In the genomic region with DNA sequence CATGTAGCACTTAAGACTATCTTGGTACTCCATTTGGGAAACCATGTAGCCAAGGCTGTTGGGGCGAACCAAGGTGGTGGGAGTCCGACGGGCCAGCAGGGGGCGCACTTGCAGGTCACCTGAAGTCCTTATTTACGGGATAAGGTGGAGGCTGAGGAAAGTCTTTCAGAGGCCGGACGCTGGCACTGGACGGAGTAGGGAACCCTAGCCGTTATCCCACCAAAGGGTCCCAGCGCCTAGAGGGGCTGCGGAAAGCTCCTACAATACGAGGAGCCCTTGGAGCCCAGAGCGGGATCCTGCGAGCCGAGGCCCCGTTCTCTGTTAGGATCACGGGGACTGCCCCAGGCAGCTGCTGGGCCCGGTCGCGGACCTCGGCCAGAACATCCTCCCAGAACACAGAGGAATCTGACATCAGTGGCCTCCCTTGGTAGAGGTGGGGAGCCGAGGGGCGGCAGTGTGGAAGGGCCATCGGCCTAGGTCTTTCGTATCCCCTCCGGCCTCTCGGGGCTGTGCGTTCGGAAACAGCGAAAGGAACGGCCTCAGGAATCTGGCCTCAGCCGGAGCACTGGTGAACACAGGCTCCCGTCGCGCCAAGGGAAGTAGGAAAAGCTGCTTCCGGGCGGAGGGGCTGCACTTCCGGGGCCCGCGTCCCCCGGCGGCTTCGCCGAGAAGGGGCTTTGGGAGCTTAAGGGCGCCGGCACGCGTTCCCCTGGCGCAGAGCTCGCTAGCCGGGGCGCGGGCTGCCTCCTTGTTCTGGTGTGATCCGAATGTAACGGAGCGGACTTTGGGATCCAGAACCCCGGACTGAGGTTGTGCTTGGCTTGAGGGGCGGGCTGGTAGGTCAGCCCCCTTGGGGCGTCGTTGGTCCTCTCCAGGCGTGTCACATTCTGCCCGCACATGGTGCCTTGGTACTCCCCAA, we compare ENCODE assay signal across 1 cellular context.
TF ChIP-seq lines count a peak whose summit lies in the region.

No MANE protein-coding gene starts in this region.

TF ChIP-seq in GM23338, 12 proteins besides CTCF, POLR2A, EP300 and RAD21 (continued from another document):
- TF ChIP-seq, protein P1, sequence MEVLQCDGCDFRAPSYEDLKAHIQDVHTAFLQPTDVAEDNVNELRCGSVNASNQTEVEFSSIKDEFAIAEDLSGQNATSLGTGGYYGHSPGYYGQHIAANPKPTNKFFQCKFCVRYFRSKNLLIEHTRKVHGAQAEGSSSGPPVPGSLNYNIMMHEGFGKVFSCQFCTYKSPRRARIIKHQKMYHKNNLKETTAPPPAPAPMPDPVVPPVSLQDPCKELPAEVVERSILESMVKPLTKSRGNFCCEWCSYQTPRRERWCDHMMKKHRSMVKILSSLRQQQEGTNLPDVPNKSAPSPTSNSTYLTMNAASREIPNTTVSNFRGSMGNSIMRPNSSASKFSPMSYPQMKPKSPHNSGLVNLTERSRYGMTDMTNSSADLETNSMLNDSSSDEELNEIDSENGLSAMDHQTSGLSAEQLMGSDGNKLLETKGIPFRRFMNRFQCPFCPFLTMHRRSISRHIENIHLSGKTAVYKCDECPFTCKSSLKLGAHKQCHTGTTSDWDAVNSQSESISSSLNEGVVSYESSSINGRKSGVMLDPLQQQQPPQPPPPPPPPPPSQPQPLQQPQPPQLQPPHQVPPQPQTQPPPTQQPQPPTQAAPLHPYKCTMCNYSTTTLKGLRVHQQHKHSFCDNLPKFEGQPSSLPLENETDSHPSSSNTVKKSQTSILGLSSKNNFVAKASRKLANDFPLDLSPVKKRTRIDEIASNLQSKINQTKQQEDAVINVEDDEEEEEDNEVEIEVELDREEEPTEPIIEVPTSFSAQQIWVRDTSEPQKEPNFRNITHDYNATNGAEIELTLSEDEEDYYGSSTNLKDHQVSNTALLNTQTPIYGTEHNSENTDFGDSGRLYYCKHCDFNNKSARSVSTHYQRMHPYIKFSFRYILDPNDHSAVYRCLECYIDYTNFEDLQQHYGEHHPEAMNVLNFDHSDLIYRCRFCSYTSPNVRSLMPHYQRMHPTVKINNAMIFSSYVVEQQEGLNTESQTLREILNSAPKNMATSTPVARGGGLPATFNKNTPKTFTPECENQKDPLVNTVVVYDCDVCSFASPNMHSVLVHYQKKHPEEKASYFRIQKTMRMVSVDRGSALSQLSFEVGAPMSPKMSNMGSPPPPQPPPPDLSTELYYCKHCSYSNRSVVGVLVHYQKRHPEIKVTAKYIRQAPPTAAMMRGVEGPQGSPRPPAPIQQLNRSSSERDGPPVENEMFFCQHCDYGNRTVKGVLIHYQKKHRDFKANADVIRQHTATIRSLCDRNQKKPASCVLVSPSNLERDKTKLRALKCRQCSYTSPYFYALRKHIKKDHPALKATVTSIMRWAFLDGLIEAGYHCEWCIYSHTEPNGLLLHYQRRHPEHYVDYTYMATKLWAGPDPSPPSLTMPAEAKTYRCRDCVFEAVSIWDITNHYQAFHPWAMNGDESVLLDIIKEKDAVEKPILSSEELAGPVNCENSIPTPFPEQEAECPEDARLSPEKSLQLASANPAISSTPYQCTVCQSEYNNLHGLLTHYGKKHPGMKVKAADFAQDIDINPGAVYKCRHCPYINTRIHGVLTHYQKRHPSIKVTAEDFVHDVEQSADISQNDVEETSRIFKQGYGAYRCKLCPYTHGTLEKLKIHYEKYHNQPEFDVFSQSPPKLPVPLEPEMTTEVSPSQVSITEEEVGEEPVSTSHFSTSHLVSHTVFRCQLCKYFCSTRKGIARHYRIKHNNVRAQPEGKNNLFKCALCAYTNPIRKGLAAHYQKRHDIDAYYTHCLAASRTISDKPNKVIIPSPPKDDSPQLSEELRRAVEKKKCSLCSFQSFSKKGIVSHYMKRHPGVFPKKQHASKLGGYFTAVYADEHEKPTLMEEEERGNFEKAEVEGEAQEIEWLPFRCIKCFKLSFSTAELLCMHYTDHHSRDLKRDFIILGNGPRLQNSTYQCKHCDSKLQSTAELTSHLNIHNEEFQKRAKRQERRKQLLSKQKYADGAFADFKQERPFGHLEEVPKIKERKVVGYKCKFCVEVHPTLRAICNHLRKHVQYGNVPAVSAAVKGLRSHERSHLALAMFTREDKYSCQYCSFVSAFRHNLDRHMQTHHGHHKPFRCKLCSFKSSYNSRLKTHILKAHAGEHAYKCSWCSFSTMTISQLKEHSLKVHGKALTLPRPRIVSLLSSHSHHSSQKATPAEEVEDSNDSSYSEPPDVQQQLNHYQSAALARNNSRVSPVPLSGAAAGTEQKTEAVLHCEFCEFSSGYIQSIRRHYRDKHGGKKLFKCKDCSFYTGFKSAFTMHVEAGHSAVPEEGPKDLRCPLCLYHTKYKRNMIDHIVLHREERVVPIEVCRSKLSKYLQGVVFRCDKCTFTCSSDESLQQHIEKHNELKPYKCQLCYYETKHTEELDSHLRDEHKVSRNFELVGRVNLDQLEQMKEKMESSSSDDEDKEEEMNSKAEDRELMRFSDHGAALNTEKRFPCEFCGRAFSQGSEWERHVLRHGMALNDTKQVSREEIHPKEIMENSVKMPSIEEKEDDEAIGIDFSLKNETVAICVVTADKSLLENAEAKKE (CRISPR knock-in tag; IDR thresholded peaks at IDR 0.05), result no peak
- TF ChIP-seq STAT1 (IDR thresholded peaks at IDR 0.05; ENCODE audit: unreplicated experiment), result no peak
- TF ChIP-seq, protein P2, sequence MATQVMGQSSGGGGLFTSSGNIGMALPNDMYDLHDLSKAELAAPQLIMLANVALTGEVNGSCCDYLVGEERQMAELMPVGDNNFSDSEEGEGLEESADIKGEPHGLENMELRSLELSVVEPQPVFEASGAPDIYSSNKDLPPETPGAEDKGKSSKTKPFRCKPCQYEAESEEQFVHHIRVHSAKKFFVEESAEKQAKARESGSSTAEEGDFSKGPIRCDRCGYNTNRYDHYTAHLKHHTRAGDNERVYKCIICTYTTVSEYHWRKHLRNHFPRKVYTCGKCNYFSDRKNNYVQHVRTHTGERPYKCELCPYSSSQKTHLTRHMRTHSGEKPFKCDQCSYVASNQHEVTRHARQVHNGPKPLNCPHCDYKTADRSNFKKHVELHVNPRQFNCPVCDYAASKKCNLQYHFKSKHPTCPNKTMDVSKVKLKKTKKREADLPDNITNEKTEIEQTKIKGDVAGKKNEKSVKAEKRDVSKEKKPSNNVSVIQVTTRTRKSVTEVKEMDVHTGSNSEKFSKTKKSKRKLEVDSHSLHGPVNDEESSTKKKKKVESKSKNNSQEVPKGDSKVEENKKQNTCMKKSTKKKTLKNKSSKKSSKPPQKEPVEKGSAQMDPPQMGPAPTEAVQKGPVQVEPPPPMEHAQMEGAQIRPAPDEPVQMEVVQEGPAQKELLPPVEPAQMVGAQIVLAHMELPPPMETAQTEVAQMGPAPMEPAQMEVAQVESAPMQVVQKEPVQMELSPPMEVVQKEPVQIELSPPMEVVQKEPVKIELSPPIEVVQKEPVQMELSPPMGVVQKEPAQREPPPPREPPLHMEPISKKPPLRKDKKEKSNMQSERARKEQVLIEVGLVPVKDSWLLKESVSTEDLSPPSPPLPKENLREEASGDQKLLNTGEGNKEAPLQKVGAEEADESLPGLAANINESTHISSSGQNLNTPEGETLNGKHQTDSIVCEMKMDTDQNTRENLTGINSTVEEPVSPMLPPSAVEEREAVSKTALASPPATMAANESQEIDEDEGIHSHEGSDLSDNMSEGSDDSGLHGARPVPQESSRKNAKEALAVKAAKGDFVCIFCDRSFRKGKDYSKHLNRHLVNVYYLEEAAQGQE (IDR thresholded peaks at IDR 0.05; ENCODE audit: unreplicated experiment), result no peak
- TF ChIP-seq EZH2 (IDR thresholded peaks at IDR 0.05; ENCODE audit: low read depth, unreplicated experiment), result no peak
- no peak for TF ChIP-seq ZNF114 (CRISPR knock-in tag; IDR thresholded peaks at IDR 0.05)
- TF ChIP-seq, protein P3, sequence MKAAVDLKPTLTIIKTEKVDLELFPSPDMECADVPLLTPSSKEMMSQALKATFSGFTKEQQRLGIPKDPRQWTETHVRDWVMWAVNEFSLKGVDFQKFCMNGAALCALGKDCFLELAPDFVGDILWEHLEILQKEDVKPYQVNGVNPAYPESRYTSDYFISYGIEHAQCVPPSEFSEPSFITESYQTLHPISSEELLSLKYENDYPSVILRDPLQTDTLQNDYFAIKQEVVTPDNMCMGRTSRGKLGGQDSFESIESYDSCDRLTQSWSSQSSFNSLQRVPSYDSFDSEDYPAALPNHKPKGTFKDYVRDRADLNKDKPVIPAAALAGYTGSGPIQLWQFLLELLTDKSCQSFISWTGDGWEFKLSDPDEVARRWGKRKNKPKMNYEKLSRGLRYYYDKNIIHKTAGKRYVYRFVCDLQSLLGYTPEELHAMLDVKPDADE (IDR thresholded peaks at IDR 0.05), result no peak
- TF ChIP-seq JUNB (IDR thresholded peaks at IDR 0.05; ENCODE audit: unreplicated experiment), result no peak
TF ChIP-seq in GM23338: peak in this region for 0.
